1 cellular context compared by ENCODE assay signal in genomic region chr1:182038220-182038619, GRCh38.
TF ChIP-seq lines count a peak whose summit lies in the region.

No MANE protein-coding gene starts in this region.

TF ChIP-seq in HEK293, 187 proteins besides CTCF, POLR2A, EP300 and RAD21 (continued from another document):
- TF ChIP-seq PBX3 (CRISPR knock-in tag; IDR thresholded peaks at IDR 0.05) (no peak), ZNF398 (tag by site-specific recombination; IDR thresholded peaks at IDR 0.05) (no peak), REPIN1 (tag by site-specific recombination; IDR thresholded peaks at IDR 0.05; ENCODE audit: low read depth) (no peak), ZNF549 (tag by site-specific recombination; IDR thresholded peaks at IDR 0.05) (no peak), ZNF623 (tag by site-specific recombination; IDR thresholded peaks at IDR 0.05) (no peak), ZNF658 (tag by site-specific recombination; IDR thresholded peaks at IDR 0.05) (no peak), SETDB1 (IDR thresholded peaks at IDR 0.05; ENCODE audit: insufficient read length, low read length) (peak; percentile 62)
